10 cellular contexts compared by ENCODE assay signal in genomic region chr3:149579838-149580542, GRCh38.
DNase-seq lines count a peak whose midpoint lies in the region; ATAC-seq, FAIRE-seq and TF ChIP-seq lines count a peak whose summit lies in the region.
"Had no signal": no experiment of that assay in that cellular context is flagged by ENCODE, and none has a peak within 500 bp of the region (broad histone marks: within the 10 kb centered on the region; RNA-seq: fewer than 3 reads in every experiment).

No MANE protein-coding gene starts in this region.

- no peaks in the 10 kb centered on the region for H3K36me3 ChIP-seq in BLaER1 treated with 17β-estradiol and CSF1 and Interleukin-3, amounts not matched to agents 10 nM and 100 nM
- H3K36me3 ChIP-seq in small intestine (ENCODE audit: control insufficient read depth in 2 of 2, insufficient read depth in 2 of 2, low read length in 2 of 2) (no peaks in the 10 kb centered on the region), WERI-Rb-1 (no peaks in the 10 kb centered on the region)

- H4K20me1 ChIP-seq in BLaER1 treated with 17β-estradiol and CSF1 and Interleukin-3, amounts not matched to agents 10 nM and 100 nM, result no peaks in the 10 kb centered on the region

- FAIRE-seq in small intestine (lab: Jason Lieb, UNC), result no peak

- H3K27me3 ChIP-seq in BLaER1 treated with 17β-estradiol and CSF1 and Interleukin-3, amounts not matched to agents 10 nM and 100 nM, result peaks cover 0 to 60% (median 0%) of the 10 kb centered on the region in 11 experiments; a peak in 4 of 22 replicates
- H3K27me3 ChIP-seq in foreskin keratinocyte (no peaks in the 10 kb centered on the region), small intestine (ENCODE audit: control insufficient read depth in 2 of 2, insufficient read depth in 2 of 2, low read length in 2 of 2) (no peaks in the 10 kb centered on the region), WERI-Rb-1 (ENCODE audit: insufficient read depth, low read depth, severe bottlenecking) (no peaks in the 10 kb centered on the region)

- ATAC-seq in GM19395 (IDR thresholded peaks at IDR 0.05; ENCODE audit: unreplicated experiment) (peak; percentile 39), foreskin keratinocyte (peak; percentile 58), esophagus mucosa (no peak)

- peak overlapping the region in 1 of 11 experiments; percentile 47; a peak in 1 of 22 replicates for H3K27ac ChIP-seq in BLaER1 treated with 17β-estradiol and CSF1 and Interleukin-3, amounts not matched to agents 10 nM and 100 nM
- H3K27ac ChIP-seq in foreskin keratinocyte, result no peak overlapping the region
- H3K27ac ChIP-seq in small intestine (ENCODE audit: low read depth in 1 of 2, low read length in 1 of 2), result no peak overlapping the region
- H3K27ac ChIP-seq in WERI-Rb-1, result no peak overlapping the region

- peak overlapping the region; percentile 28 to 76 (median 65); a peak in 21 of 22 replicates for H3K4me2 ChIP-seq in BLaER1 treated with 17β-estradiol and CSF1 and Interleukin-3, amounts not matched to agents 10 nM and 100 nM

- H3K4me1 ChIP-seq in BLaER1 treated with 17β-estradiol and CSF1 and Interleukin-3, amounts not matched to agents 10 nM and 100 nM, result peaks cover 43 to 69% (median 55%) of the 10 kb centered on the region in 10 experiments
- H3K4me1 ChIP-seq in foreskin keratinocyte (peaks cover 57% of the 10 kb centered on the region), small intestine (ENCODE audit: control insufficient read depth in 2 of 2, insufficient read depth in 1 of 2, low read depth in 1 of 2, low read length in 1 of 2) (peaks cover 0 to 21% of the 10 kb centered on the region in 2 donors)

- H3K4me3 ChIP-seq in BLaER1 treated with 17β-estradiol and CSF1 and Interleukin-3, amounts not matched to agents 10 nM and 100 nM, result no peak overlapping the region
- H3K4me3 ChIP-seq in small intestine (ENCODE audit: low read depth in 1 of 2, low read length in 2 of 2), result no peak overlapping the region
- H3K4me3 ChIP-seq in WERI-Rb-1 (ENCODE audit: low read depth, low read length), result no peak overlapping the region

- peak; percentile 88 for DNase-seq in RPMI7951 (ENCODE audit: low read depth)
- peak; percentile 85 to 92 for DNase-seq in foreskin keratinocyte
- no peak for DNase-seq in small intestine
- no peak for DNase-seq in DMS53 treated with DMSO at 0.1 percent for 48 hours (lab: John Stamatoyannopoulos, UW; ENCODE audit: unreplicated experiment)
- DNase-seq in WERI-Rb-1, result no peak
- DNase-seq: Kasumi-1; stimulated activated CD4-positive, alpha-beta T cell treated with anti-CD3 and anti-CD28 coated beads, Interleukin-4, amount 100 ng/mL, for 4 hours had no signal

- TF ChIP-seq CTCF in foreskin keratinocyte (conservative IDR thresholded peaks at IDR 0.05) (no peak), WERI-Rb-1 (IDR thresholded peaks at IDR 0.05; ENCODE audit: low read depth, low read length) (no peak)

- WGBS in small intestine, 3 donors, result 63 to 80% (median 66%) methylated on average over 4 of the region's 4 CpGs

- no peak overlapping the region for H3K9ac ChIP-seq in BLaER1 treated with 17β-estradiol and CSF1 and Interleukin-3, amounts not matched to agents 10 nM and 100 nM

- no peaks in the 10 kb centered on the region for H3K9me3 ChIP-seq in BLaER1 treated with 17β-estradiol and CSF1 and Interleukin-3, amounts not matched to agents 10 nM and 100 nM (replicated peaks in 1 of 11)
- H3K9me3 ChIP-seq in small intestine (ENCODE audit: control insufficient read depth, low read depth) (no peaks in the 10 kb centered on the region), WERI-Rb-1 (ENCODE audit: severe bottlenecking) (no peaks in the 10 kb centered on the region)

Comparison
In these comparisons a context has a peak if more than half of its experiments do, and no peak if none do; other contexts are left out.
1. DNase-seq: peak in RPMI7951 (single experiment) and foreskin keratinocyte (2 of 2); none in small intestine (single experiment), DMS53 treated with DMSO at 0.1 percent for 48 hours (single experiment) and WERI-Rb-1 (single experiment).